In the genomic region with DNA sequence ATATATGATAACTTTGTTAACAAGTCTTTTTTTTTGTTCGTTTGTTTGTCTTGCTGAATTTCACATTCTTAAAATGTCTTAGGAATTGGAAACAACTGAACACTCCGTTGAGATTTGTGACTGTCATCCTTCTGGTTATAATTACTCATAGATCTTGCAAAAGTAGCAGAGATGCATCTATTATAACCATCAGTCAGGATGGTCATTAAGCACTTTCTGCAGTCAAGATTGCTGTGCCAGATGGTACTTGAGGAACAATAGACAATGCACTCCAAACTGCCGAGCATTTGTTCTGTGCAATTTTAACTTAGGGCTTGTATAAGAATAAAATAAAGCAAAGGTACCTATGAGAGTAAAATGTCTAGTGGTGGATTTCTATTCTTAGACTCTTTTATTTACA, we compare ENCODE assay signal across 20 cellular contexts.
DNase-seq lines count a peak whose midpoint lies in the region; ATAC-seq and TF ChIP-seq lines count a peak whose summit lies in the region.
"Had no signal": no experiment of that assay in that cellular context is flagged by ENCODE, and none has a peak within 500 bp of the region (broad histone marks: within the 10 kb centered on the region; RNA-seq: fewer than 3 reads in every experiment).

No MANE protein-coding gene starts in this region.

- H3K4me1 Mint-ChIP-seq in glutamatergic neuron (ENCODE audit: low read depth, unreplicated experiment): peaks cover 5% of the 10 kb centered on the region
- H3K4me1 Mint-ChIP-seq in stimulated activated naive CD8-positive, alpha-beta T cell treated with anti-CD3 and anti-CD28 coated beads, Interleukin-15, amount 100 ng/mL, for 72 hours: no peaks in the 10 kb centered on the region
- H3K4me1 Mint-ChIP-seq: B cell, H9, T-cell had no signal

- no peak for ATAC-seq in stimulated activated naive CD8-positive, alpha-beta T cell treated with anti-CD3 and anti-CD28 coated beads, Interleukin-15, amount 100 ng/mL, for 72 hours
- no peak for ATAC-seq in HG03045 (IDR thresholded peaks at IDR 0.05; ENCODE audit: unreplicated experiment)
- ATAC-seq: GM12878, SK-N-SH treated with all-trans-retinoic acid at 6 μM for 48 hours, T-cell had no signal

- H3K27me3 Mint-ChIP-seq in glutamatergic neuron (ENCODE audit: unreplicated experiment): no peaks in the 10 kb centered on the region
- H3K27me3 Mint-ChIP-seq in stimulated activated naive CD8-positive, alpha-beta T cell treated with anti-CD3 and anti-CD28 coated beads, Interleukin-15, amount 100 ng/mL, for 72 hours: no peaks in the 10 kb centered on the region
- H3K27me3 Mint-ChIP-seq: B cell, T-cell had no signal

- H3K9me3 Mint-ChIP-seq in glutamatergic neuron (ENCODE audit: unreplicated experiment): peaks cover 2% of the 10 kb centered on the region
- peaks cover 0 to 12% of the 10 kb centered on the region in 2 donors for H3K9me3 Mint-ChIP-seq in stimulated activated naive CD8-positive, alpha-beta T cell treated with anti-CD3 and anti-CD28 coated beads, Interleukin-15, amount 100 ng/mL, for 72 hours
- H3K9me3 Mint-ChIP-seq: H9 had no signal

- no peak for TF ChIP-seq CTCF in glutamatergic neuron (IDR thresholded peaks at IDR 0.05; ENCODE audit: partially characterized antibody, unreplicated experiment)

- H3K36me3 Mint-ChIP-seq in glutamatergic neuron (ENCODE audit: unreplicated experiment): peaks cover 5% of the 10 kb centered on the region
- H3K36me3 Mint-ChIP-seq: T-cell had no signal

- no peak overlapping the region for H3K4me3 Mint-ChIP-seq in glutamatergic neuron (ENCODE audit: unreplicated experiment)
- no peak overlapping the region for H3K4me3 Mint-ChIP-seq in stimulated activated naive CD8-positive, alpha-beta T cell treated with anti-CD3 and anti-CD28 coated beads, Interleukin-15, amount 100 ng/mL, for 72 hours
- H3K4me3 Mint-ChIP-seq: B cell, H9, T-cell had no signal

- peak overlapping the region; percentile 29 for H3K27ac Mint-ChIP-seq in glutamatergic neuron (ENCODE audit: unreplicated experiment)
- H3K27ac Mint-ChIP-seq in stimulated activated naive CD8-positive, alpha-beta T cell treated with anti-CD3 and anti-CD28 coated beads, Interleukin-15, amount 100 ng/mL, for 72 hours: no peak overlapping the region
- H3K27ac Mint-ChIP-seq: B cell, H9, T-cell had no signal

- DNase-seq in NCI-H1417 (lab: John Stamatoyannopoulos, UW) (peak; percentile 47 to 79 (median 60)), NCI-H1417 treated with DMSO at 0.1 percent for 48 hours (lab: John Stamatoyannopoulos, UW) (no peak), NCI-H1105 treated with DMSO at 0.1 percent for 48 hours (lab: John Stamatoyannopoulos, UW) (peak; percentile 90), NCI-H446 treated with DMSO at 0.1 percent for 48 hours (lab: John Stamatoyannopoulos, UW) (peak; percentile 28), glutamatergic neuron (no peak), DMS 273 (lab: John Stamatoyannopoulos, UW; ENCODE audit: unreplicated experiment) (no peak)
- DNase-seq in stimulated activated naive CD8-positive, alpha-beta T cell treated with anti-CD3 and anti-CD28 coated beads, Interleukin-15, amount 100 ng/mL, for 72 hours: no peak
- DNase-seq: 8988T, DMS 273 treated with DMSO at 0.1 percent for 48 hours, H9, IMR-90, NCI-H1694, NCI-H2081 treated with DMSO at 0.1 percent for 48 hours, RPMI8226, SHP77 treated with DMSO at 0.1 percent for 48 hours, T-cell had no signal

Comparison
In these comparisons a context has a peak if more than half of its experiments do, and no peak if none do; other contexts are left out.
1. DNase-seq: peak in NCI-H1417 (3 of 3), NCI-H1105 treated with DMSO at 0.1 percent for 48 hours (single experiment) and NCI-H446 treated with DMSO at 0.1 percent for 48 hours (single experiment); none in NCI-H1417 treated with DMSO at 0.1 percent for 48 hours (single experiment), glutamatergic neuron (single experiment), stimulated activated naive CD8-positive, alpha-beta T cell treated with anti-CD3 and anti-CD28 coated beads, Interleukin-15, amount 100 ng/mL, for 72 hours (0 of 2) and DMS 273 (single experiment).